Comparison of ENCODE assay signal across 14 cellular contexts in genomic region chr12:13537623-13538022, GRCh38.
A peak's percentile ranks its signal among the peaks of the same experiment; 100 is the strongest.
DNase-seq lines count a peak whose midpoint lies in the region; ATAC-seq, FAIRE-seq and TF ChIP-seq lines count a peak whose summit lies in the region.
"Had no signal": no experiment of that assay in that cellular context is flagged by ENCODE, and none has a peak within 500 bp of the region (broad histone marks: within the 10 kb centered on the region; RNA-seq: fewer than 3 reads in every experiment).

No MANE protein-coding gene starts in this region.

- SMC1A ChIA-PET in GM12878 (lab: Charles Lee; ENCODE audit: uncharacterized antibody, unreplicated experiment): interaction anchor here (0.8 to 8.4 kb wide), 10 partner anchors 10 to 123 kb away, joined by 3 to 88 read pairs (median 6); no protein-coding TSS in a partner anchor

- H4K20me1 ChIP-seq in GM12878 (ENCODE audit: control insufficient read depth, insufficient read depth): no peaks in the 10 kb centered on the region

- TF ChIP-seq EP300 in GM12878 (IDR thresholded peaks at IDR 0.05; ENCODE audit: borderline replicate concordance in 1 of 2, control insufficient read depth in 1 of 2, low read depth in 2 of 2, low read length in 2 of 2): peak in 1 of 2 experiments; percentile 70; a peak in 1 of 4 replicates

- no peak overlapping the region for H3K4me2 ChIP-seq in GM12878 (ENCODE audit: control insufficient read depth, insufficient read depth)

- TF ChIP-seq CTCF in GM12878 (IDR thresholded peaks at IDR 0.05 in 2 of 3, conservative IDR thresholded peaks at IDR 0.05 in 1 of 3; ENCODE audit: control insufficient read depth in 2 of 3, extremely low read depth in 1 of 3, insufficient read depth in 1 of 3, low read depth in 3 of 3, low read length in 3 of 3) (no peak), lower lobe of right lung (IDR thresholded peaks at IDR 0.05) (no peak)

- H3K9ac ChIP-seq in GM12878 (ENCODE audit: control insufficient read depth, insufficient read depth, low read length): no peak overlapping the region

- DNase-seq in GM12878 (ENCODE audit: low read depth, low spot score) (peak; percentile 38), cardiac septum (ENCODE audit: low spot score) (no peak), lower lobe of right lung (no peak), occipital lobe (lab: John Stamatoyannopoulos, UW) (no peak)
- DNase-seq in stimulated activated CD4-positive, alpha-beta T cell treated with anti-CD3 and anti-CD28 coated beads, Interleukin-4, amount 100 ng/mL, for 4 hours: no peak
- DNase-seq: C1 segment of cervical spinal cord, left cardiac atrium, natural killer cell, NCI-H2081 treated with DMSO at 0.1 percent for 48 hours, right lobe of liver had no signal

- CTCF ChIA-PET in GM12878 (lab: Yijun Ruan, JAX): interaction anchor here (1.1 to 6.8 kb wide), 6 partner anchors 10 to 175 kb away, joined by 3 to 71 read pairs (median 32); no protein-coding TSS in a partner anchor

- no peak for TF ChIP-seq RAD21 in GM12878 (IDR thresholded peaks at IDR 0.05; ENCODE audit: insufficient read depth, low read depth, low read length)

- H2AFZ ChIP-seq in GM12878 (ENCODE audit: control insufficient read depth, low read depth, low read length): no peak overlapping the region

- H3K27me3 ChIP-seq in GM12878 (replicated peaks in 1 of 2; ENCODE audit: control insufficient read depth in 2 of 2, insufficient read depth in 2 of 2, low read length in 1 of 2) (peaks cover 0 to 3% of the 10 kb centered on the region in 2 experiments; a peak in 1 of 4 replicates), lower lobe of right lung (ENCODE audit: low read depth) (no peaks in the 10 kb centered on the region)
- H3K27me3 ChIP-seq: right lobe of liver had no signal

- in situ Hi-C loops in GM12878 (cut with MboI): no loop called here

- RAD21 ChIA-PET in GM12878 (lab: Charles Lee; ENCODE audit: unreplicated experiment): interaction anchor here (0.7 to 7.6 kb wide), 6 partner anchors 11 to 176 kb away, joined by 3 to 72 read pairs (median 5); no protein-coding TSS in a partner anchor

- H3K36me3 ChIP-seq in GM12878 (ENCODE audit: control insufficient read depth in 2 of 2, insufficient read depth in 2 of 2, low read length in 1 of 2) (no peaks in the 10 kb centered on the region), lower lobe of right lung (no peaks in the 10 kb centered on the region)
- H3K36me3 ChIP-seq: right lobe of liver, thoracic aorta had no signal

- FAIRE-seq in GM12878 (lab: Jason Lieb, UNC): peak; percentile 71

- POLR2A ChIA-PET in GM12878 (lab: Charles Lee): interaction anchor here (2.0 kb wide), 1 partner anchor 54 kb away, joined by 9 read pairs; no protein-coding TSS in a partner anchor

- ATAC-seq in GM18519 (IDR thresholded peaks at IDR 0.05; ENCODE audit: low FRiP score, unreplicated experiment) (peak; percentile 65), GM21515 (IDR thresholded peaks at IDR 0.05; ENCODE audit: unreplicated experiment) (peak; percentile 56), HG03103 (IDR thresholded peaks at IDR 0.05; ENCODE audit: low read depth, unreplicated experiment) (peak; percentile 66), GM12878 (peak; percentile 87), lower lobe of right lung (no peak)
- ATAC-seq: left cardiac atrium, natural killer cell, right lobe of liver had no signal

- WGBS in GM12878 (ENCODE audit: insufficient coverage, insufficient replicate concordance, low lambda C conversion rate, missing lambda C conversion rate): 38% methylated on average over 2 of the region's 2 CpGs

- intact Hi-C loops in GM12878 (cut with micrococcal nuclease; ENCODE audit: unreplicated experiment): loop anchor here (1.0 to 2.0 kb wide), 4 partner anchors 51 to 175 kb away; no protein-coding TSS in a partner anchor
- intact Hi-C loops in cardiac septum (cut with DNase I): no loop called here
- intact Hi-C loops in lower lobe of right lung (cut with DNase I): loop anchor here (10.0 kb wide), 1 partner anchor 173 kb away; no protein-coding TSS in a partner anchor

- H3K4me1 ChIP-seq in GM12878 (ENCODE audit: control insufficient read depth, insufficient read depth, low read length) (peaks cover 21% of the 10 kb centered on the region), lower lobe of right lung (no peaks in the 10 kb centered on the region)
- H3K4me1 ChIP-seq: right lobe of liver had no signal

- H3K9me3 ChIP-seq in GM12878 (replicated peaks; ENCODE audit: control insufficient read depth, insufficient read depth, low read length): no peaks in the 10 kb centered on the region
- no peaks in the 10 kb centered on the region for H3K9me3 ChIP-seq in lower lobe of right lung
- H3K9me3 ChIP-seq: right lobe of liver, thoracic aorta had no signal

- no peak for TF ChIP-seq POLR2A in GM12878 (IDR thresholded peaks at IDR 0.05; ENCODE audit: low read depth, low read length)

- H3K79me2 ChIP-seq in GM12878 (ENCODE audit: control insufficient read depth, insufficient read depth, low read length): no peaks in the 10 kb centered on the region

- H3K27ac ChIP-seq in GM12878 (ENCODE audit: control insufficient read depth, insufficient read depth) (no peak overlapping the region), lower lobe of right lung (no peak overlapping the region)
- H3K27ac ChIP-seq: right lobe of liver, thoracic aorta had no signal

- no TSS peak for BruUV-seq in GM12878 (replicated peaks; lab: Mats Ljungman, UMichigan)

- no peak overlapping the region for H3K4me3 ChIP-seq in GM12878
- H3K4me3 ChIP-seq in lower lobe of right lung: no peak overlapping the region
- H3K4me3 ChIP-seq: right lobe of liver, thoracic aorta had no signal

TF ChIP-seq in GM12878, 131 proteins besides CTCF, POLR2A, EP300 and RAD21:
- TF ChIP-seq RB1 (IDR thresholded peaks at IDR 0.05; ENCODE audit: borderline replicate concordance): no peak
- TF ChIP-seq MTA2 (IDR thresholded peaks at IDR 0.05; ENCODE audit: low read depth): peak; percentile 73
- TF ChIP-seq SIX5 (IDR thresholded peaks at IDR 0.05; ENCODE audit: low read depth, low read length, severe bottlenecking): no peak
- peak; percentile 26; the same call in 1 of the 2 replicates for TF ChIP-seq ZNF24 (IDR thresholded peaks at IDR 0.05)
- 0 out of 2 replicates have a peak, but pooled peaks have one; percentile 17 for TF ChIP-seq CBX5 (IDR thresholded peaks at IDR 0.05; ENCODE audit: low read depth)
- peak; percentile 69 for TF ChIP-seq SPI1 (IDR thresholded peaks at IDR 0.05; ENCODE audit: borderline replicate concordance, insufficient read depth, low read depth, low read length)
- TF ChIP-seq MEF2B (IDR thresholded peaks at IDR 0.05; ENCODE audit: partially characterized antibody, poor library complexity, severe bottlenecking): peak; percentile 87
- TF ChIP-seq BCL11A (IDR thresholded peaks at IDR 0.05; ENCODE audit: low read depth, low read length): peak; percentile 80
- TF ChIP-seq TCF12 (IDR thresholded peaks at IDR 0.05; ENCODE audit: low read depth, low read length): peak; percentile 46; the same call in 1 of the 2 replicates
- TF ChIP-seq POU2F2 (IDR thresholded peaks at IDR 0.05; ENCODE audit: borderline replicate concordance, low read depth, low read length): peak; percentile 69; the same call in 1 of the 3 replicates
- TF ChIP-seq TCF7 (IDR thresholded peaks at IDR 0.05; ENCODE audit: borderline replicate concordance): peak; percentile 82
- peak; percentile 52; the same call in 1 of the 2 replicates for TF ChIP-seq TBL1XR1 (IDR thresholded peaks at IDR 0.05; ENCODE audit: low read depth, low read length)
- peak; percentile 66 for TF ChIP-seq JUNB (IDR thresholded peaks at IDR 0.05)
- TF ChIP-seq ETV6 (conservative IDR thresholded peaks at IDR 0.05 in 1 of 2, IDR thresholded peaks at IDR 0.05 in 1 of 2; ENCODE audit: borderline replicate concordance in 1 of 2, low read depth in 1 of 2): peak in 1 of 2 experiments; percentile 36; a peak in 1 of 4 replicates
- no peak for TF ChIP-seq KDM1A (IDR thresholded peaks at IDR 0.05; ENCODE audit: borderline replicate concordance)
- TF ChIP-seq EED (IDR thresholded peaks at IDR 0.05; ENCODE audit: low read depth): peak; percentile 28; the same call in 1 of the 2 replicates
- TF ChIP-seq RUNX3 (IDR thresholded peaks at IDR 0.05; ENCODE audit: low read length): peak; percentile 84
- TF ChIP-seq PAX8 (IDR thresholded peaks at IDR 0.05): no peak
- TF ChIP-seq IKZF1 (conservative IDR thresholded peaks at IDR 0.05): peak; percentile 47
- 0 out of 2 replicates have a peak, but pooled peaks have one; percentile 45 for TF ChIP-seq IRF4 (IDR thresholded peaks at IDR 0.05; ENCODE audit: low read depth, low read length)
- TF ChIP-seq IKZF2 (IDR thresholded peaks at IDR 0.05): peak; percentile 47 to 74; a peak in 3 of 4 replicates
- peak; percentile 86 for TF ChIP-seq SKIL (IDR thresholded peaks at IDR 0.05; ENCODE audit: low read depth, poor library complexity, severe bottlenecking)
- TF ChIP-seq ZNF217 (IDR thresholded peaks at IDR 0.05): peak; percentile 78; the same call in 1 of the 2 replicates
- peak; percentile 60; the same call in 1 of the 2 replicates for TF ChIP-seq NFIC (IDR thresholded peaks at IDR 0.05; ENCODE audit: low read depth, low read length)
- TF ChIP-seq NR2F1 (conservative IDR thresholded peaks at IDR 0.05): peak; percentile 86
- TF ChIP-seq ZBED1 (IDR thresholded peaks at IDR 0.05; ENCODE audit: borderline replicate concordance): no peak
TF ChIP-seq in GM12878: peak in this region for 21.

Comparison
In these comparisons a context has a peak if more than half of its experiments do, and no peak if none do; other contexts are left out.
1. ATAC-seq: peak in GM18519 (single experiment), GM21515 (single experiment), HG03103 (single experiment) and GM12878 (single experiment); none in lower lobe of right lung (0 of 2).